Comparison of ENCODE assay signal across 8 cellular contexts in the genomic region with DNA sequence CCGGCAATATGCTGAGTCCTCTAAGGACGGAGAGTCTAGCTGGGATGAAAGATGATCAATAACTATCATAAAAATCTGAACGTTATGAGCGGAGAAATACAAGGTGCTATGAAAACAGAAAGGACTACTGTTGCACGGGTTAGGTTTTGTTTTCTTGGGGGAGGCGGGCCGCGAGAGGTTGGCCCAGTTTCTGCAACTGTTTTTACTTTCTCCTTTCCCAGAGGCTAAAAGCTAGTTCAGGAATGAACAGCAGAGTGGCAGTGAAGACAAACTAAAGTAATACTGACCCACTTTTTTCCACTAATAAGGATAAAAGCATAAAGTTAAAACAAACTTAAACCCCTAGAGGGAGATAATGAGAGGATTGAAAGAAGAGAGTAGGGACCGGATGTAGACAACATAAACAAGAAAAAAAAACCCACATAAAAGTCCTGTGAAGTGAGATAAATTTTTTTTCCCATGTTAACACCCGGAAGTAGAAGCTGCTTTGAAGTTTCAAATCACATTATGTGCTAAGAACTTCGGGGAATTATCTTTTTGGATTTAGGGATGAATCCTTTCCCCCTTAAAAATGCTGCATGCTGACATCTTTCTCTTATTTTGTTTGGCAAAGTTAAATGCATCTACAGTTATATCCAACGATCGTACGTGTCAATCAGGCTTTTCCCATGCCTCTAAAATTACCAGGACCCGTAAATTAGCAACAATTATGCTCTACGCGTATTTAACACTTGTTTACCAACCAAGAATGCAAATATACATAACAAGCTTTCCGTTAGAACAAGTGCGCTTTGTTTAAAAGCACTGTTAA. TPM values are rescaled to one million over a fixed set of nuclear protein-coding genes. Genes with fewer than 3 reads are reported as not detected.
DNase-seq lines count a peak whose midpoint lies in the region; ATAC-seq and TF ChIP-seq lines count a peak whose summit lies in the region.

No MANE protein-coding gene starts in this region.

- DNase-seq in AG04449 (ENCODE audit: low read depth, low spot score) (peak; percentile 61), NCI-H748 (lab: John Stamatoyannopoulos, UW; ENCODE audit: unreplicated experiment) (peak; percentile 60), fibroblast of gingiva (ENCODE audit: low read depth) (peak; percentile 83), NCI-H526 treated with DMSO at 0.1 percent for 48 hours (lab: John Stamatoyannopoulos, UW) (no peak)
- peak; percentile 61 for DNase-seq in activated T-cell treated with anti-CD3 and anti-CD28 coated beads, Interleukin-2, amount 50 U/mL, for 1 hour
- no peak for DNase-seq in natural killer cell treated with Interleukin-12 subunit alpha and Interleukin-12 subunit beta and Interleukin-15 and Interleukin-18, amount 100 ng/mL, for 72 hours (ENCODE audit: low spot score)

- peak; percentile 24 for ATAC-seq in HG03103 (IDR thresholded peaks at IDR 0.05; ENCODE audit: low read depth, unreplicated experiment)
- peak in 1 of 2 donors; percentile 7 for ATAC-seq in natural killer cell treated with Interleukin-12 subunit alpha and Interleukin-12 subunit beta and Interleukin-15 and Interleukin-18, amount 100 ng/mL, for 72 hours

- H3K4me3 Mint-ChIP-seq in natural killer cell treated with Interleukin-12 subunit alpha and Interleukin-12 subunit beta and Interleukin-15 and Interleukin-18, amount 100 ng/mL, for 72 hours, result peak overlapping the region; percentile 98

- H3K4me3 ChIP-seq in AG04449 (ENCODE audit: low read depth, low read length) (peak overlapping the region; percentile 82), GM12875 (ENCODE audit: low read depth, low read length) (peak overlapping the region; percentile 70)

- no peaks in the 10 kb centered on the region for H3K9me3 Mint-ChIP-seq in natural killer cell treated with Interleukin-12 subunit alpha and Interleukin-12 subunit beta and Interleukin-15 and Interleukin-18, amount 100 ng/mL, for 72 hours

- peak overlapping the region; percentile 92 to 95 for H3K27ac Mint-ChIP-seq in natural killer cell treated with Interleukin-12 subunit alpha and Interleukin-12 subunit beta and Interleukin-15 and Interleukin-18, amount 100 ng/mL, for 72 hours

- H3K27me3 Mint-ChIP-seq in natural killer cell treated with Interleukin-12 subunit alpha and Interleukin-12 subunit beta and Interleukin-15 and Interleukin-18, amount 100 ng/mL, for 72 hours, result no peaks in the 10 kb centered on the region

- H3K36me3 Mint-ChIP-seq in natural killer cell treated with Interleukin-12 subunit alpha and Interleukin-12 subunit beta and Interleukin-15 and Interleukin-18, amount 100 ng/mL, for 72 hours, result peaks cover 5% of the 10 kb centered on the region

- TF ChIP-seq CTCF in AG04449 (IDR thresholded peaks at IDR 0.05; ENCODE audit: insufficient read depth, low read length, missing control alignments) (no peak), GM12875 (IDR thresholded peaks at IDR 0.05; ENCODE audit: borderline replicate concordance, insufficient read depth, low read depth, low read length) (no peak)

- peaks cover 22 to 35% of the 10 kb centered on the region in 2 donors for H3K4me1 Mint-ChIP-seq in natural killer cell treated with Interleukin-12 subunit alpha and Interleukin-12 subunit beta and Interleukin-15 and Interleukin-18, amount 100 ng/mL, for 72 hours (ENCODE audit: low read depth in 2 of 2)

- CTCF ChIA-PET in AG04449 (lab: Yijun Ruan, JAX), result interaction anchor here (0.7 to 7.7 kb wide), 45 partner anchors 10 to 361 kb away, joined by 3 to 114 read pairs (median 4); partner anchors contain the start of gene CFAP54

- POLR2A ChIA-PET in AG04449 (lab: Yijun Ruan, JAX), result interaction anchor here (1.1 kb wide), 1 partner anchor 182 kb away, joined by 4 read pairs; no protein-coding TSS in a partner anchor

RNA-seq across cellular contexts. Expression of gene CDK17, which starts 1.0 kb away (rescaled TPM):
- total RNA-seq in natural killer cell treated with Interleukin-12 subunit alpha and Interleukin-12 subunit beta and Interleukin-15 and Interleukin-18, amount 100 ng/mL, for 72 hours, result 10 to 100 TPM; 66.9 to 82.1 TPM

Comparison
In these comparisons a context has a peak if more than half of its experiments do, and no peak if none do; other contexts are left out.
1. DNase-seq: peak in AG04449 (single experiment), NCI-H748 (single experiment), activated T-cell treated with anti-CD3 and anti-CD28 coated beads, Interleukin-2, amount 50 U/mL, for 1 hour (single experiment) and fibroblast of gingiva (single experiment); none in natural killer cell treated with Interleukin-12 subunit alpha and Interleukin-12 subunit beta and Interleukin-15 and Interleukin-18, amount 100 ng/mL, for 72 hours (single experiment) and NCI-H526 treated with DMSO at 0.1 percent for 48 hours (single experiment).